In genomic region chr5:75951158-75951557, GRCh38 we compare ENCODE assay signal across 18 cellular contexts.
A peak's percentile ranks its signal among the peaks of the same experiment; 100 is the strongest.
DNase-seq lines count a peak whose midpoint lies in the region; ATAC-seq and TF ChIP-seq lines count a peak whose summit lies in the region.
"Had no signal": no experiment of that assay in that cellular context is flagged by ENCODE, and none has a peak within 500 bp of the region (broad histone marks: within the 10 kb centered on the region; RNA-seq: fewer than 3 reads in every experiment).

No MANE protein-coding gene starts in this region.

- no peak for TF ChIP-seq POLR2A in Peyer's patch (IDR thresholded peaks at IDR 0.05)

- no peaks in the 10 kb centered on the region for H3K4me1 ChIP-seq in Peyer's patch
- H3K4me1 ChIP-seq: SJSA1 had no signal

- no peaks in the 10 kb centered on the region for H3K27me3 ChIP-seq in Peyer's patch

- peak; percentile 48 for DNase-seq in Ammon's horn (ENCODE audit: low spot score)
- peak; percentile 26 for DNase-seq in LNCaP clone FGC (ENCODE audit: low read depth)
- peak in 39 of 56 donors; percentile 0 to 71 (median 14) for DNase-seq in amygdala (lab: John Stamatoyannopoulos, UW)
- DNase-seq in hippocampal formation (lab: John Stamatoyannopoulos, UW): peak; percentile 2 to 11
- no peak for DNase-seq in T-helper 1 cell
- DNase-seq in Peyer's patch: no peak
- DNase-seq: CD4-positive, CD25-positive, alpha-beta regulatory T cell; DMS79; GM23248; HCEC 1CT; IMR-90; Kasumi-1; NCI-H2081 treated with DMSO at 0.1 percent for 48 hours; NCI-H69; PC-3; SW 1271 had no signal

- TF ChIP-seq CTCF in LNCaP clone FGC (IDR thresholded peaks at IDR 0.05; ENCODE audit: control insufficient read depth, extremely low read depth, insufficient read depth) (no peak), Peyer's patch (IDR thresholded peaks at IDR 0.05) (no peak)

- H3K36me3 ChIP-seq in Peyer's patch: no peaks in the 10 kb centered on the region
- H3K36me3 ChIP-seq: SJSA1 had no signal

- no peaks in the 10 kb centered on the region for H3K9me3 ChIP-seq in Peyer's patch
- H3K9me3 ChIP-seq: SJSA1 had no signal

- H3K27ac ChIP-seq in Peyer's patch: no peak overlapping the region
- H3K27ac ChIP-seq: GM23248, SJSA1 had no signal

- H3K4me3 ChIP-seq in LNCaP clone FGC (ENCODE audit: low read depth, low read length): no peak overlapping the region
- no peak overlapping the region for H3K4me3 ChIP-seq in Peyer's patch
- H3K4me3 ChIP-seq: GM23248, SJSA1 had no signal

- ATAC-seq in HG03565 (IDR thresholded peaks at IDR 0.05; ENCODE audit: unreplicated experiment): no peak
- ATAC-seq: PC-3 had no signal

Comparison
In these comparisons a context has a peak if more than half of its experiments do, and no peak if none do; other contexts are left out.
1. DNase-seq: peak in Ammon's horn (single experiment), LNCaP clone FGC (single experiment), amygdala (39 of 56) and hippocampal formation (2 of 2); none in T-helper 1 cell (0 of 5) and Peyer's patch (0 of 3).